Comparison of ENCODE assay signal across 1 cellular context in genomic region chr5:31990701-31991110, GRCh38.
TF ChIP-seq lines count a peak whose summit lies in the region.

No MANE protein-coding gene starts in this region.

TF ChIP-seq in WTC11, 78 proteins besides CTCF, POLR2A, EP300 and RAD21 (continued from another document):
- no peak for TF ChIP-seq ATF2 (CRISPR knock-in tag; IDR thresholded peaks at IDR 0.05; ENCODE audit: borderline replicate concordance, low read depth)
- no peak for TF ChIP-seq KAT7 (CRISPR knock-in tag; IDR thresholded peaks at IDR 0.05; ENCODE audit: borderline replicate concordance)
